In the genomic region with DNA sequence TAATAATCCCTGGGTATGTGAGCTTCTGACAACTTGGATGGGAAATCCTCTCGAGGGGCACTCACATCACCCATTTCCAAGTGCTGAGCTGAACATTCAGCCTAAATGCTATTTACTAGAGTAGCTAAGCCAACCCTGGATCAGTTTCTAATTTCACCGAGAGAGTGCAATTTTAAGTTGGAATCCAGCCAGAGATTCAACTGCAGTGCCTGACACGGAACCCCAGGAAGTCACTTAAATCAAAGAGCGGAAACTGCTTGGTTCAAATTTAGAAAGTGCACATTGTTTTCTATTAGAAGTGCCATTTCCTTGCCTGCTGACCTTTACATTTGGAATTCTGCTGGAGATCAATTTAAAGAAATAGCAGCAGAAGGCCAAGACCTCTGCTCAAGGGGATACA, we compare ENCODE assay signal across 8 cellular contexts. TPM values are rescaled to one million over a fixed set of nuclear protein-coding genes. Genes with fewer than 3 reads are reported as not detected.
A peak's percentile ranks its signal among the peaks of the same experiment; 100 is the strongest.
DNase-seq lines count a peak whose midpoint lies in the region; ATAC-seq and TF ChIP-seq lines count a peak whose summit lies in the region.

No MANE protein-coding gene starts in this region.

- H3K27ac ChIP-seq in ascending aorta = peak overlapping the region; percentile 3 to 52
- no peak overlapping the region for H3K27ac ChIP-seq in naive thymus-derived CD4-positive, alpha-beta T cell (ENCODE audit: low read depth, low read length)
- no peak overlapping the region for H3K27ac ChIP-seq in Karpas-422 (ENCODE audit: low read length)

- DNase-seq in EL (peak; percentile 39), NCI-H146 (lab: John Stamatoyannopoulos, UW) (peak; percentile 51), ascending aorta (ENCODE audit: low spot score in 2 of 2) (no peak), Karpas-422 (no peak), retina (no peak)
- DNase-seq in naive thymus-derived CD4-positive, alpha-beta T cell = peak in 7 of 9 donors; percentile 27 to 68 (median 62)
- no peak for DNase-seq in natural killer cell treated with Interleukin-12 subunit alpha and Interleukin-12 subunit beta and Interleukin-15 and Interleukin-18, amount 100 ng/mL, for 72 hours (ENCODE audit: low spot score)
- no peak for DNase-seq in activated CD4-positive, alpha-beta T cell treated with anti-CD3 and anti-CD28 coated beads for 1 hour

- H3K36me3 Mint-ChIP-seq in naive thymus-derived CD4-positive, alpha-beta T cell = no peaks in the 10 kb centered on the region
- no peaks in the 10 kb centered on the region for H3K36me3 Mint-ChIP-seq in natural killer cell treated with Interleukin-12 subunit alpha and Interleukin-12 subunit beta and Interleukin-15 and Interleukin-18, amount 100 ng/mL, for 72 hours

- H3K4me2 ChIP-seq in Karpas-422 (ENCODE audit: low read depth, low read length, poor library complexity, severe bottlenecking) = no peak overlapping the region

- no peaks in the 10 kb centered on the region for H3K9me2 ChIP-seq in Karpas-422 (replicated peaks; ENCODE audit: insufficient read depth, low read length)

- CTCF ChIA-PET in naive thymus-derived CD4-positive, alpha-beta T cell (lab: Charles Lee) = no interaction called here

- peak overlapping the region in 1 of 9 donors; percentile 34 for H3K27ac Mint-ChIP-seq in naive thymus-derived CD4-positive, alpha-beta T cell
- no peak overlapping the region for H3K27ac Mint-ChIP-seq in natural killer cell treated with Interleukin-12 subunit alpha and Interleukin-12 subunit beta and Interleukin-15 and Interleukin-18, amount 100 ng/mL, for 72 hours

- H4K20me1 ChIP-seq in Karpas-422 (ENCODE audit: insufficient read depth, low read depth, low read length) = 0 out of 2 replicates have a peak, but pooled peaks cover 10% of the 10 kb centered on the region

- H3K36me3 ChIP-seq in ascending aorta (peaks cover 14 to 45% of the 10 kb centered on the region in 2 donors), Karpas-422 (ENCODE audit: insufficient read depth, low read length) (no peaks in the 10 kb centered on the region)
- no peaks in the 10 kb centered on the region for H3K36me3 ChIP-seq in naive thymus-derived CD4-positive, alpha-beta T cell (ENCODE audit: control insufficient read depth in 2 of 3, insufficient read depth in 3 of 3, low read length in 3 of 3)

- H3K4me1 ChIP-seq in ascending aorta (peaks cover 9 to 53% of the 10 kb centered on the region in 2 donors), Karpas-422 (ENCODE audit: low read length) (peaks cover 15% of the 10 kb centered on the region)
- H3K4me1 ChIP-seq in naive thymus-derived CD4-positive, alpha-beta T cell (ENCODE audit: control insufficient read depth in 2 of 2, insufficient read depth in 2 of 2, low read length in 2 of 2) = peaks cover 0 to 22% of the 10 kb centered on the region in 2 donors

- no peak overlapping the region for H3K9ac ChIP-seq in Karpas-422 (ENCODE audit: low read length)

- no peak for ATAC-seq in naive thymus-derived CD4-positive, alpha-beta T cell
- ATAC-seq in natural killer cell treated with Interleukin-12 subunit alpha and Interleukin-12 subunit beta and Interleukin-15 and Interleukin-18, amount 100 ng/mL, for 72 hours = no peak

- H3K4me3 ChIP-seq in ascending aorta (no peak overlapping the region), Karpas-422 (ENCODE audit: low read length) (no peak overlapping the region)
- H3K4me3 ChIP-seq in naive thymus-derived CD4-positive, alpha-beta T cell (ENCODE audit: low read length) = no peak overlapping the region

- intact Hi-C loops in ascending aorta (cut with DNase I) = no loop called here
- intact Hi-C loops in naive thymus-derived CD4-positive, alpha-beta T cell (cut with micrococcal nuclease) = loop anchor here in 1 of 2 donors (1.0 to 2.0 kb wide), 2 partner anchors 9 to 41 kb away; partner anchors contain the start of gene SPRY4

- H3K4me3 Mint-ChIP-seq in naive thymus-derived CD4-positive, alpha-beta T cell = peak overlapping the region in 8 of 10 donors; percentile 5 to 63 (median 57)
- no peak overlapping the region for H3K4me3 Mint-ChIP-seq in natural killer cell treated with Interleukin-12 subunit alpha and Interleukin-12 subunit beta and Interleukin-15 and Interleukin-18, amount 100 ng/mL, for 72 hours

- H3K27me3 ChIP-seq in ascending aorta (no peaks in the 10 kb centered on the region), Karpas-422 (ENCODE audit: low read length) (no peaks in the 10 kb centered on the region)
- H3K27me3 ChIP-seq in naive thymus-derived CD4-positive, alpha-beta T cell (ENCODE audit: control insufficient read depth in 2 of 2, insufficient read depth in 2 of 2, low read length in 2 of 2) = no peaks in the 10 kb centered on the region

- H3K79me2 ChIP-seq in Karpas-422 (ENCODE audit: low read length) = no peaks in the 10 kb centered on the region

- no peak overlapping the region for H2AFZ ChIP-seq in Karpas-422 (ENCODE audit: low read length)

- H3K4me1 Mint-ChIP-seq in naive thymus-derived CD4-positive, alpha-beta T cell = peaks cover 11 to 40% (median 34%) of the 10 kb centered on the region in 7 donors
- H3K4me1 Mint-ChIP-seq in natural killer cell treated with Interleukin-12 subunit alpha and Interleukin-12 subunit beta and Interleukin-15 and Interleukin-18, amount 100 ng/mL, for 72 hours (ENCODE audit: low read depth in 2 of 2) = peaks cover 8 to 36% of the 10 kb centered on the region in 2 donors

- peaks cover 5 to 27% (median 11%) of the 10 kb centered on the region in 5 donors for H3K27me3 Mint-ChIP-seq in naive thymus-derived CD4-positive, alpha-beta T cell
- H3K27me3 Mint-ChIP-seq in natural killer cell treated with Interleukin-12 subunit alpha and Interleukin-12 subunit beta and Interleukin-15 and Interleukin-18, amount 100 ng/mL, for 72 hours = peaks cover 8 to 9% of the 10 kb centered on the region in 2 donors

- H3K9me3 ChIP-seq in ascending aorta (no peaks in the 10 kb centered on the region), Karpas-422 (ENCODE audit: low read length) (no peaks in the 10 kb centered on the region)
- no peaks in the 10 kb centered on the region for H3K9me3 ChIP-seq in naive thymus-derived CD4-positive, alpha-beta T cell (ENCODE audit: control insufficient read depth in 2 of 3, low read length in 3 of 3)

- no peak for TF ChIP-seq CTCF in ascending aorta (IDR thresholded peaks at IDR 0.05)

- no peaks in the 10 kb centered on the region for H3K9me3 Mint-ChIP-seq in naive thymus-derived CD4-positive, alpha-beta T cell
- no peaks in the 10 kb centered on the region for H3K9me3 Mint-ChIP-seq in natural killer cell treated with Interleukin-12 subunit alpha and Interleukin-12 subunit beta and Interleukin-15 and Interleukin-18, amount 100 ng/mL, for 72 hours

- POLR2A ChIA-PET in naive thymus-derived CD4-positive, alpha-beta T cell (lab: Charles Lee) = no interaction called here

RNA-seq across cellular contexts. Expression of gene SPRY4, which starts 8.8 kb away (rescaled TPM):
- total RNA-seq in ascending aorta = 111 TPM
- total RNA-seq in naive thymus-derived CD4-positive, alpha-beta T cell = under 1 TPM in 3 of 5 experiments, not detected in 2; 0.08 to 0.34 (median 0.11) TPM
- not detected for polyA plus RNA-seq in naive thymus-derived CD4-positive, alpha-beta T cell
- total RNA-seq in Karpas-422 (2014; rRNA removed; shearing (Covaris generic); ENCODE audit: low replicate concordance) = 0.26 and 0.90 TPM in 2 replicates
- total RNA-seq in natural killer cell treated with Interleukin-12 subunit alpha and Interleukin-12 subunit beta and Interleukin-15 and Interleukin-18, amount 100 ng/mL, for 72 hours = 1 to 10 TPM; 2.5 to 4.6 TPM

Comparison
In these comparisons a context has a peak if more than half of its experiments do, and no peak if none do; other contexts are left out.
1. DNase-seq: peak in EL (single experiment), NCI-H146 (single experiment) and naive thymus-derived CD4-positive, alpha-beta T cell (7 of 9); none in ascending aorta (0 of 2), Karpas-422 (single experiment), natural killer cell treated with Interleukin-12 subunit alpha and Interleukin-12 subunit beta and Interleukin-15 and Interleukin-18, amount 100 ng/mL, for 72 hours (single experiment), activated CD4-positive, alpha-beta T cell treated with anti-CD3 and anti-CD28 coated beads for 1 hour (single experiment) and retina (single experiment).
2. H3K27ac ChIP-seq: peak in ascending aorta (2 of 2); none in naive thymus-derived CD4-positive, alpha-beta T cell (single experiment) and Karpas-422 (single experiment).
3. RNA of gene SPRY4, which starts 8.8 kb away (total RNA-seq): 111 TPM in ascending aorta (single experiment); 2.5 to 4.6 TPM in natural killer cell treated with Interleukin-12 subunit alpha and Interleukin-12 subunit beta and Interleukin-15 and Interleukin-18, amount 100 ng/mL, for 72 hours, 0.26 to 0.90 TPM in Karpas-422 and 0.08 to 0.34 TPM in naive thymus-derived CD4-positive, alpha-beta T cell; every median in the first group is over 10 times any median in the second.